ENCODE assay signal across 8 cellular contexts in the genomic region with DNA sequence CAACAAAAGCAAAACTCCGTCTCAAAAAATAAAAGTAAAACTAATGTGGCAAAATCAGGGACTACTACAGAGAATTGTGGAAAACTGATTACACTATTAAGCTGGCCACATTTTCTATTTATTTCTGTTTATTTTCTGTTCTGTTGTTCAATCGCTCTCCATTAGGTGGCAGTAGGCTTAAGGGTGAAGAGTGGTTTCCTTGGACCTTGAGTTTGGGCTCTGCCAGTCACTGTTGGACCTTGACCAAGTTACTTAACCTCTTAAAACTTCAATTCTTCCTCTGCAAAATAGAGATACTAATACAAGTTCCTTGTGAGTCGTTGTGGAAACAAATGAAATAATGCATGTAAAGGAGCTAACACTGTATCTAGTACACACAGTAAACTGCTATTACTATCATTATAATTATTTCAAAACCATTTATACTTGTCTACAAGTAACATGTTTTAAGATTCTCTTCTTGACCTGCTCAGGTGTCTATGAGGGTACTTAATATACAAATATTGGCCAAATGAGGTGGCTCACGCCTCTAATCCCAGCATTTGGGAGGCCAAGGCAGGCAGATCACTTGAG. TPM values are rescaled to one million over a fixed set of nuclear protein-coding genes. Genes with fewer than 3 reads are reported as not detected.
DNase-seq lines count a peak whose midpoint lies in the region; ATAC-seq and TF ChIP-seq lines count a peak whose summit lies in the region.

No MANE protein-coding gene starts in this region.

- H3K36me3 ChIP-seq in DND-41 (ENCODE audit: insufficient read depth, low read length) (peaks cover 69% of the 10 kb centered on the region), lower lobe of right lung (peaks cover 72% of the 10 kb centered on the region)

- no peak overlapping the region for H3K9ac ChIP-seq in DND-41 (ENCODE audit: low read depth, low read length)

- H3K79me2 ChIP-seq in DND-41 (ENCODE audit: insufficient read depth, low read length) = peaks cover 19% of the 10 kb centered on the region

- H3K4me3 ChIP-seq in DND-41 (ENCODE audit: low read depth in 1 of 2, low read length in 2 of 2) (no peak overlapping the region), coronary artery (no peak overlapping the region), lower lobe of right lung (no peak overlapping the region)

- no peak for DNase-seq in DND-41
- DNase-seq in NCI-H526 treated with DMSO at 0.1 percent for 48 hours (lab: John Stamatoyannopoulos, UW) = peak; percentile 4
- no peak for DNase-seq in coronary artery (ENCODE audit: low spot score)
- DNase-seq in lower lobe of right lung = no peak
- no peak for DNase-seq in activated CD4-positive, CD25-positive, alpha-beta regulatory T cell (lab: John Stamatoyannopoulos, UW)

- H3K9me3 ChIP-seq in DND-41 (ENCODE audit: insufficient read depth, low read length, severe bottlenecking) = no peaks in the 10 kb centered on the region
- H3K9me3 ChIP-seq in lower lobe of right lung = no peaks in the 10 kb centered on the region

- no peak overlapping the region for H3K27ac ChIP-seq in DND-41 (ENCODE audit: low read length)
- peak overlapping the region in 1 of 2 donors; percentile 53 for H3K27ac ChIP-seq in coronary artery
- no peak overlapping the region for H3K27ac ChIP-seq in lower lobe of right lung

- no peak overlapping the region for H3K4me2 ChIP-seq in DND-41 (ENCODE audit: insufficient read depth, low read length)

- intact Hi-C loops in lower lobe of right lung (cut with DNase I) = loop anchor here (10.0 kb wide), 1 partner anchor 89 kb away; no protein-coding TSS in a partner anchor

- ATAC-seq in DND-41 (ENCODE audit: insufficient read depth, low read depth) (peak; percentile 56; the same call in 2 of the 3 replicates), GM21723 (IDR thresholded peaks at IDR 0.05; ENCODE audit: unreplicated experiment) (peak; percentile 54), lower lobe of right lung (peak; percentile 90 to 93), HG02970 (IDR thresholded peaks at IDR 0.05; ENCODE audit: low FRiP score, unreplicated experiment) (no peak), GM19328 (IDR thresholded peaks at IDR 0.05; ENCODE audit: unreplicated experiment) (no peak)

- H2AFZ ChIP-seq in DND-41 (ENCODE audit: low read depth, low read length) = no peak overlapping the region

- no peaks in the 10 kb centered on the region; the same call in none of the 2 replicates for H4K20me1 ChIP-seq in DND-41 (ENCODE audit: insufficient read depth, low read length)

- H3K27me3 ChIP-seq in DND-41 (ENCODE audit: insufficient read depth, low read length, poor library complexity) (no peaks in the 10 kb centered on the region), lower lobe of right lung (ENCODE audit: low read depth) (no peaks in the 10 kb centered on the region)

- no peaks in the 10 kb centered on the region for H3K4me1 ChIP-seq in DND-41 (ENCODE audit: insufficient read depth, low read length)
- H3K4me1 ChIP-seq in lower lobe of right lung = peaks cover 13% of the 10 kb centered on the region

- TF ChIP-seq CTCF in DND-41 (IDR thresholded peaks at IDR 0.05; ENCODE audit: borderline replicate concordance, extremely low read depth, low read length, poor library complexity, severe bottlenecking) (peak; percentile 70), coronary artery (IDR thresholded peaks at IDR 0.05) (peak; percentile 52), lower lobe of right lung (IDR thresholded peaks at IDR 0.05) (peak; percentile 72)

RNA-seq across cellular contexts. Expression of gene HSD17B11, which starts 15.2 kb away (rescaled TPM):
- 140 TPM for total RNA-seq in lower lobe of right lung

RNA-seq across cellular contexts. Expression of gene NUDT9, which starts 46.6 kb away (rescaled TPM):
- total RNA-seq in lower lobe of right lung = 45.3 TPM

RNA-seq across cellular contexts. Expression of gene HSD17B13, which starts 53.1 kb away (rescaled TPM):
- total RNA-seq in lower lobe of right lung = 4.2 TPM

Comparison
In these comparisons a context has a peak if more than half of its experiments do, and no peak if none do; other contexts are left out.
1. ATAC-seq: peak in DND-41 (single experiment), GM21723 (single experiment) and lower lobe of right lung (2 of 2); none in HG02970 (single experiment) and GM19328 (single experiment).
2. Peak in every context shown above with its lines, with median percentiles within 50 percentile points of each other: CTCF ChIP-seq.